In the genomic region with DNA sequence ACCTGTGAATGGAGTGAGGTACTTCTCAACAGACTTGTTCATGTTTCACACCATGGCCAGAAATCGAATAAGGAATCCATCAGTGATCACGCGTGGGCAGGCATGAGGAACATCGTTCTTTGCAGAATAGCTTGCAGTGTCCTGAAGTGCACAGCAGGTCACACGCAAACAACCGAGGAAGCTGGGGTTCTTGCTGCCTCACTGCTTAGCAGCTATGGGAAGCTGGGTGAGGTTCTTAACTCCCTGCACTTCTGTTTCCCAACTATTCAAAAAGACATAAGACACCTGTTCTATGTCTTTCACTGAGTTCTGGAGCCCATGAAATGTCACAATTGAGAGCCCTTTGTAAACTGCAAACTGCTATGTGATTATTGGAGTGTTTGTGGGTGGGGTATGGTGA, we compare ENCODE assay signal across 11 cellular contexts.
"Had no signal": no experiment of that assay in that cellular context is flagged by ENCODE, and none has a peak within 500 bp of the region (broad histone marks: within the 10 kb centered on the region; RNA-seq: fewer than 3 reads in every experiment).

No MANE protein-coding gene starts in this region.

- H3K4me1 Mint-ChIP-seq: naive B cell had no signal

- H3K4me3 ChIP-seq: sigmoid colon had no signal

- H3K27ac ChIP-seq: WERI-Rb-1 had no signal

- H3K9me3 ChIP-seq: sigmoid colon had no signal

- ATAC-seq: activated CD4-positive, alpha-beta T cell treated with anti-CD3 and anti-CD28 coated beads for 36 hours; esophagus mucosa; stimulated activated naive CD8-positive, alpha-beta T cell treated with anti-CD3 and anti-CD28 coated beads, Interleukin-15, Interleukin-2, amounts not matched to agents 100 U/mL and 50 U/mL, for 24 hours had no signal

- H3K4me3 Mint-ChIP-seq: activated CD4-positive, alpha-beta T cell treated with anti-CD3 and anti-CD28 coated beads for 36 hours; naive B cell had no signal

- H3K27me3 ChIP-seq: sigmoid colon had no signal

- H3K36me3 Mint-ChIP-seq: naive B cell had no signal

- H3K27me3 Mint-ChIP-seq: naive B cell, progenitor cell of endocrine pancreas had no signal

- H3K36me3 ChIP-seq: sigmoid colon, WERI-Rb-1 had no signal

- DNase-seq: activated CD4-positive, alpha-beta T cell treated with anti-CD3 and anti-CD28 coated beads for 36 hours; activated naive CD4-positive, alpha-beta T cell; aorta; naive B cell; sigmoid colon; stimulated activated CD4-positive, alpha-beta T cell treated with anti-CD3 and anti-CD28 coated beads, Interleukin-2, amount 100 ng/mL, for 48 hours; stimulated activated CD8-positive, alpha-beta memory T cell treated with anti-CD3 and anti-CD28 coated beads, Interleukin-4, amount 100 ng/mL, for 48 hours; stimulated activated naive CD8-positive, alpha-beta T cell treated with anti-CD3 and anti-CD28 coated beads, Interleukin-15, Interleukin-2, amounts not matched to agents 100 U/mL and 50 U/mL, for 24 hours; WERI-Rb-1 had no signal

- H3K27ac Mint-ChIP-seq: activated CD4-positive, alpha-beta T cell treated with anti-CD3 and anti-CD28 coated beads for 36 hours; naive B cell had no signal
